ENCODE assay signal across 8 cellular contexts in genomic region chr9:126612813-126613641, GRCh38. TPM values are rescaled to one million over a fixed set of nuclear protein-coding genes. Genes with fewer than 3 reads are reported as not detected.
DNase-seq lines count a peak whose midpoint lies in the region; ATAC-seq and TF ChIP-seq lines count a peak whose summit lies in the region.

No MANE protein-coding gene starts in this region.

- peak overlapping the region; percentile 63 for H3K4me2 ChIP-seq in BLaER1
- H3K4me2 ChIP-seq in neural cell (ENCODE audit: low read length) = no peak overlapping the region

- no peak for TF ChIP-seq EP300 in neural cell (conservative IDR thresholded peaks at IDR 0.05; ENCODE audit: poor library complexity, severe bottlenecking)

- H3K9me3 ChIP-seq in BLaER1 = no peaks in the 10 kb centered on the region
- H3K9me3 ChIP-seq in HAP-1 = no peaks in the 10 kb centered on the region
- no peaks in the 10 kb centered on the region for H3K9me3 ChIP-seq in neural cell (ENCODE audit: low read length)

- TF ChIP-seq RAD21 in neural cell (conservative IDR thresholded peaks at IDR 0.05) = no peak

- H3F3A ChIP-seq in neural cell (ENCODE audit: insufficient read depth, low read length, poor library complexity, severe bottlenecking) = no peaks in the 10 kb centered on the region

- H4K20me1 ChIP-seq in BLaER1 (peaks cover 84% of the 10 kb centered on the region), neural cell (ENCODE audit: insufficient read depth) (no peaks in the 10 kb centered on the region)

- H3K9ac ChIP-seq in BLaER1 = no peak overlapping the region
- H3K9ac ChIP-seq in neural cell (ENCODE audit: low read length) = no peak overlapping the region

- in situ Hi-C loops in HAP-1 (cut with MboI; ENCODE audit: low sequenced_read_pairs) = loop anchor here (5.0 to 10.0 kb wide), 2 partner anchors 79 to 172 kb away; no protein-coding TSS in a partner anchor

- DNase-seq in HAP-1 (ENCODE audit: low spot score in 2 of 2) (peak in 1 of 2 experiments; percentile 47), coronary artery (ENCODE audit: low spot score) (no peak), T1000 (lab: John Stamatoyannopoulos, UW) (no peak), NCI-H1105 treated with DMSO at 0.1 percent for 48 hours (lab: John Stamatoyannopoulos, UW) (no peak), NCI-H128 (lab: John Stamatoyannopoulos, UW; ENCODE audit: unreplicated experiment) (no peak)

- H3K4me3 ChIP-seq in BLaER1 (peak overlapping the region; percentile 56), HAP-1 (peak overlapping the region; percentile 44), coronary artery (peak overlapping the region; percentile 67), neural cell (ENCODE audit: low read length) (no peak overlapping the region)

- H2AFZ ChIP-seq in neural cell (ENCODE audit: low read depth, low read length) = no peak overlapping the region

- H3K27me3 ChIP-seq in BLaER1 = peaks cover 100% of the 10 kb centered on the region
- H3K27me3 ChIP-seq in HAP-1 (ENCODE audit: low read depth) = no peaks in the 10 kb centered on the region
- H3K27me3 ChIP-seq in neural cell (ENCODE audit: insufficient read depth, low read depth, low read length) = peaks cover 94% of the 10 kb centered on the region

- no peaks in the 10 kb centered on the region for H3K79me2 ChIP-seq in neural cell (replicated peaks; ENCODE audit: insufficient read depth, low read length)

- no peak overlapping the region for H3K27ac ChIP-seq in BLaER1
- no peak overlapping the region for H3K27ac ChIP-seq in coronary artery
- no peak overlapping the region for H3K27ac ChIP-seq in neural cell (ENCODE audit: low read length)

- ATAC-seq in HG03565 (IDR thresholded peaks at IDR 0.05; ENCODE audit: unreplicated experiment) = no peak

- H3K36me3 ChIP-seq in BLaER1 (no peaks in the 10 kb centered on the region), HAP-1 (replicated peaks) (no peaks in the 10 kb centered on the region), neural cell (ENCODE audit: insufficient read depth, low read length) (no peaks in the 10 kb centered on the region)

- TF ChIP-seq CTCF in coronary artery (IDR thresholded peaks at IDR 0.05) (no peak), neural cell (IDR thresholded peaks at IDR 0.05; ENCODE audit: poor library complexity, severe bottlenecking) (no peak)

- no peaks in the 10 kb centered on the region for H3K9me2 ChIP-seq in neural cell (ENCODE audit: insufficient read depth, low read length)

- H3K4me1 ChIP-seq in BLaER1 = peaks cover 34% of the 10 kb centered on the region
- H3K4me1 ChIP-seq in HAP-1 = peaks cover 8% of the 10 kb centered on the region

TF ChIP-seq in neural cell, 6 proteins besides CTCF, POLR2A, EP300 and RAD21:
- no peak for TF ChIP-seq REST (IDR thresholded peaks at IDR 0.05; ENCODE audit: borderline replicate concordance)
- peak; percentile 95 for TF ChIP-seq EZH2 (IDR thresholded peaks at IDR 0.05; ENCODE audit: borderline replicate concordance, insufficient read depth, low read length, poor library complexity, severe bottlenecking)
- TF ChIP-seq MXI1 (conservative IDR thresholded peaks at IDR 0.05; ENCODE audit: poor library complexity, severe bottlenecking) = no peak
- no peak for TF ChIP-seq SMC3 (conservative IDR thresholded peaks at IDR 0.05; ENCODE audit: poor library complexity)
- no peak for TF ChIP-seq POLR2AphosphoS5 (IDR thresholded peaks at IDR 0.05)

RNA-seq across cellular contexts. Expression of gene LMX1B, which starts 0.7 kb away (rescaled TPM):
- 0.26 TPM in 1 of 2 replicates, not detected in the other for polyA plus RNA-seq in neural cell
- not detected in 2 replicates for polyA minus RNA-seq in neural cell
